Comparison of ENCODE assay signal across 14 cellular contexts in genomic region chr1:227225715-227226346, GRCh38.
A peak's percentile ranks its signal among the peaks of the same experiment; 100 is the strongest.
DNase-seq lines count a peak whose midpoint lies in the region; ATAC-seq and TF ChIP-seq lines count a peak whose summit lies in the region.
"Had no signal": no experiment of that assay in that cellular context is flagged by ENCODE, and none has a peak within 500 bp of the region (broad histone marks: within the 10 kb centered on the region; RNA-seq: fewer than 3 reads in every experiment).

No MANE protein-coding gene starts in this region.

- ATAC-seq in SK-N-SH treated with all-trans-retinoic acid at 6 μM for 48 hours (peak; percentile 88), HG03571 (IDR thresholded peaks at IDR 0.05; ENCODE audit: unreplicated experiment) (no peak), HG03460 (IDR thresholded peaks at IDR 0.05; ENCODE audit: unreplicated experiment) (no peak), GM18909 (IDR thresholded peaks at IDR 0.05; ENCODE audit: poor library complexity, unreplicated experiment) (no peak)
- ATAC-seq: activated CD8-positive, alpha-beta memory T cell treated with anti-CD3 and anti-CD28 coated beads, Interleukin-2, amount 10 ng/mL, durations not matched to agents 7 days and 5 days; Right ventricle myocardium inferior had no signal

- H3K27ac ChIP-seq in urinary bladder (ENCODE audit: low read depth) = peak overlapping the region; percentile 23
- H3K27ac ChIP-seq: heart right ventricle, thyroid gland had no signal

- no peaks in the 10 kb centered on the region for H3K4me1 ChIP-seq in urinary bladder (ENCODE audit: insufficient read depth)

- H3K36me3 ChIP-seq in urinary bladder (ENCODE audit: insufficient read depth) = no peaks in the 10 kb centered on the region
- H3K36me3 ChIP-seq: heart right ventricle, thyroid gland had no signal

- H3K4me3 ChIP-seq in fibroblast of pulmonary artery (replicated peaks; ENCODE audit: low read depth, low read length) (peak overlapping the region; percentile 20), urinary bladder (ENCODE audit: low read depth, low read length) (no peak overlapping the region)
- H3K4me3 ChIP-seq: heart right ventricle, thyroid gland had no signal

- DNase-seq in NOMO-1 treated with DMSO at 0.1 percent for 48 hours (lab: John Stamatoyannopoulos, UW; ENCODE audit: unreplicated experiment) = peak; percentile 28
- no peak for DNase-seq in NOMO-1 treated with dmso at 0.1 percent for 144 hours (lab: John Stamatoyannopoulos, UW; ENCODE audit: unreplicated experiment)
- peak; percentile 79 for DNase-seq in fibroblast of pulmonary artery (ENCODE audit: low read depth)
- DNase-seq: activated CD8-positive, alpha-beta memory T cell treated with anti-CD3 and anti-CD28 coated beads, Interleukin-2, amount 10 ng/mL, durations not matched to agents 7 days and 5 days; heart right ventricle; naive B cell; NCI-H146 had no signal

- TF ChIP-seq CTCF in fibroblast of pulmonary artery (IDR thresholded peaks at IDR 0.05; ENCODE audit: low read length, missing control alignments) = no peak

- 61% methylated on average over 2 of the region's 2 CpGs for WGBS in urinary bladder

TF ChIP-seq in SK-N-SH treated with all-trans-retinoic acid at 6 μM for 48 hours, 23 proteins besides CTCF, POLR2A, EP300 and RAD21:
- no peak for TF ChIP-seq ZNF8 (CRISPR knock-in tag; IDR thresholded peaks at IDR 0.05)
- no peak for TF ChIP-seq TOX (CRISPR knock-in tag; IDR thresholded peaks at IDR 0.05; ENCODE audit: borderline replicate concordance)
- TF ChIP-seq SNAI2 (CRISPR knock-in tag; IDR thresholded peaks at IDR 0.05) = no peak
- no peak for TF ChIP-seq ZNF565 (CRISPR knock-in tag; conservative IDR thresholded peaks at IDR 0.05; ENCODE audit: low read depth)
